Comparison of ENCODE assay signal across 19 cellular contexts in the genomic region with DNA sequence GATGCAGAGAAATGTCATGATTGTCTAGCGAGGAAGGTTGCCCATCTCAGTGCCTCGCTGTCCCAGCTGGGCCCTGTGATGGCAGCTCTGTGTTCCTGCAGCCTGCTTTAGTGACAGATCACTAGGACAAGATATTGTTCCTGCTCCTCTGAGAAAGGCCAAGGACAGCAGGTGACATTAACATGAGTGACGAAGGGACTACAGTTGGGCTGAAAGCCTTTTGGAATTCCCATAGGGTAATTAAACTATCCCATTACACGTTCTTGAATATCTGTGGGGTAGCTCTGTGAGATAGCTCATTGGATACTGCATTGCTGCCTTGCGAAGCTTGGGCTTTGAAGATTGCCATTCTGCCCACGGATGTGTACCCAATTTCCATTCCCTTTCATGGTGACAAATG.
DNase-seq lines count a peak whose midpoint lies in the region; FAIRE-seq and TF ChIP-seq lines count a peak whose summit lies in the region.
"Had no signal": no experiment of that assay in that cellular context is flagged by ENCODE, and none has a peak within 500 bp of the region (broad histone marks: within the 10 kb centered on the region; RNA-seq: fewer than 3 reads in every experiment).

No MANE protein-coding gene starts in this region.

- H3K4me1 Mint-ChIP-seq in nephron progenitor cell = peaks cover 26% of the 10 kb centered on the region
- H3K4me1 Mint-ChIP-seq: CD4-positive, alpha-beta memory T cell had no signal

- DNase-seq in A673 (ENCODE audit: low spot score) (no peak), NCI-H2107 (lab: John Stamatoyannopoulos, UW) (peak; percentile 30), dorsolateral prefrontal cortex (no peak), nephron progenitor cell (no peak), COLO668 (lab: John Stamatoyannopoulos, UW; ENCODE audit: unreplicated experiment) (no peak), NCI-H2227 treated with DMSO at 0.1 percent for 48 hours (lab: John Stamatoyannopoulos, UW) (no peak), GM12891 (ENCODE audit: insufficient read length, low spot score) (no peak)
- DNase-seq: BE2C; CD4-positive, alpha-beta memory T cell; COR-L47; DMS53; GF-D8; GM23248 had no signal

- H3K27ac ChIP-seq in A673 (ENCODE audit: low read depth, low read length, poor library complexity, severe bottlenecking) = peak overlapping the region; percentile 1
- H3K27ac ChIP-seq in dorsolateral prefrontal cortex = peak overlapping the region in 44 of 59 donors; percentile 2 to 80 (median 56)
- H3K27ac ChIP-seq: C4-2B, GM23248 had no signal

- H3K36me3 ChIP-seq in A673 (ENCODE audit: insufficient read depth, low read length, poor library complexity, severe bottlenecking) = no peaks in the 10 kb centered on the region
- H3K36me3 ChIP-seq: BE2C had no signal

- no peak for FAIRE-seq in GM12891 (lab: Jason Lieb, UNC)
- FAIRE-seq: A204.1, D721Med, H54, HepG2, HTR-8/SVneo had no signal

- H3K4me3 Mint-ChIP-seq in nephron progenitor cell = no peak overlapping the region
- H3K4me3 Mint-ChIP-seq: CD4-positive, alpha-beta memory T cell had no signal

- H3K27me3 ChIP-seq in A673 (replicated peaks; ENCODE audit: insufficient read depth, low read depth, low read length, poor library complexity) (no peaks in the 10 kb centered on the region), dorsolateral prefrontal cortex (peaks cover 0 to 5% (median 0%) of the 10 kb centered on the region in 45 donors)

- intact Hi-C loops in A673 (cut with micrococcal nuclease; ENCODE audit: unreplicated experiment) (no loop called here), dorsolateral prefrontal cortex (cut with DNase I) (loop anchor here in 1 of 2 donors (10.0 kb wide), 1 partner anchor 150 kb away; no protein-coding TSS in a partner anchor)

- BruUV-seq in A673 (replicated peaks; lab: Mats Ljungman, UMichigan) = no TSS peak

- H3K4me1 ChIP-seq in A673 (ENCODE audit: insufficient read depth, low read length, poor library complexity, severe bottlenecking) = peaks cover 12% of the 10 kb centered on the region
- H3K4me1 ChIP-seq: BE2C had no signal

- H3K27me3 Mint-ChIP-seq in nephron progenitor cell (ENCODE audit: low read depth, poor library complexity) = peaks cover 2% of the 10 kb centered on the region

- no peaks in the 10 kb centered on the region for H3K36me3 Mint-ChIP-seq in nephron progenitor cell (ENCODE audit: low read depth)

- CTCF ChIA-PET in A673 (lab: Charles Lee) = no interaction called here

- peak overlapping the region; percentile 74 for H3K27ac Mint-ChIP-seq in nephron progenitor cell
- H3K27ac Mint-ChIP-seq: CD4-positive, alpha-beta memory T cell had no signal

- POLR2A ChIA-PET in A673 (lab: Charles Lee; ENCODE audit: low non-redundant PET) = no interaction called here

- no peak for TF ChIP-seq POLR2A in GM12891 (IDR thresholded peaks at IDR 0.05; ENCODE audit: low read depth, low read length)

- TF ChIP-seq CTCF in A673 (conservative IDR thresholded peaks at IDR 0.05; ENCODE audit: low read depth, low read length) = no peak
- TF ChIP-seq CTCF in dorsolateral prefrontal cortex (IDR thresholded peaks at IDR 0.05 in 54 of 56, conservative IDR thresholded peaks at IDR 0.05 in 2 of 56; ENCODE audit: low read depth in 1 of 56, partially characterized antibody in 56 of 56) = no peak
- no peak for TF ChIP-seq CTCF in nephron progenitor cell (IDR thresholded peaks at IDR 0.05)

- H3K4me3 ChIP-seq in A673 (ENCODE audit: low read depth, low read length, poor library complexity, severe bottlenecking) (no peak overlapping the region), dorsolateral prefrontal cortex (no peak overlapping the region)
- H3K4me3 ChIP-seq: GM23248 had no signal

- H3K9me3 Mint-ChIP-seq in nephron progenitor cell = peaks cover 11% of the 10 kb centered on the region

- peaks cover 9% of the 10 kb centered on the region for H3K9me3 ChIP-seq in A673 (ENCODE audit: low read depth, low read length, poor library complexity, severe bottlenecking)
- H3K9me3 ChIP-seq: BE2C had no signal

TF ChIP-seq in GM12891, 5 proteins besides CTCF, POLR2A, EP300 and RAD21:
- TF ChIP-seq POU2F2 (IDR thresholded peaks at IDR 0.05; ENCODE audit: low read depth, low read length) (no peak), SPI1 (IDR thresholded peaks at IDR 0.05; ENCODE audit: low read depth, low read length) (no peak), PAX5 (IDR thresholded peaks at IDR 0.05; ENCODE audit: insufficient read depth, low read length, severe bottlenecking) (no peak), POLR2AphosphoS5 (IDR thresholded peaks at IDR 0.05; ENCODE audit: low read depth, low read length) (no peak)
